ENCODE assay signal across 9 cellular contexts in genomic region chr2:234425923-234426603, GRCh38.
DNase-seq lines count a peak whose midpoint lies in the region; ATAC-seq and TF ChIP-seq lines count a peak whose summit lies in the region.
"Had no signal": no experiment of that assay in that cellular context is flagged by ENCODE, and none has a peak within 500 bp of the region (broad histone marks: within the 10 kb centered on the region; RNA-seq: fewer than 3 reads in every experiment).

No MANE protein-coding gene starts in this region.

- H3K27ac Mint-ChIP-seq in nephron progenitor cell = no peak overlapping the region

- H3K4me3 Mint-ChIP-seq in nephron progenitor cell = no peak overlapping the region

- no peaks in the 10 kb centered on the region for H3K9me3 ChIP-seq in ascending aorta
- H3K9me3 ChIP-seq: thyroid gland had no signal

- no peaks in the 10 kb centered on the region for H3K36me3 Mint-ChIP-seq in nephron progenitor cell (ENCODE audit: low read depth)

- TF ChIP-seq CTCF in nephron progenitor cell (IDR thresholded peaks at IDR 0.05) = no peak
- no peak for TF ChIP-seq CTCF in ascending aorta (IDR thresholded peaks at IDR 0.05)

- H3K4me3 ChIP-seq in ascending aorta = no peak overlapping the region
- H3K4me3 ChIP-seq: thyroid gland had no signal

- H3K4me1 Mint-ChIP-seq in nephron progenitor cell = peaks cover 56% of the 10 kb centered on the region

- ATAC-seq in GM19035 (IDR thresholded peaks at IDR 0.05; ENCODE audit: unreplicated experiment) (peak; percentile 76), HG03095 (IDR thresholded peaks at IDR 0.05; ENCODE audit: unreplicated experiment) (peak; percentile 70)

- H3K9me3 Mint-ChIP-seq in nephron progenitor cell = no peaks in the 10 kb centered on the region

- H3K27me3 ChIP-seq in ascending aorta = no peaks in the 10 kb centered on the region
- H3K27me3 ChIP-seq: thyroid gland had no signal

- intact Hi-C loops in ascending aorta (cut with DNase I) = no loop called here

- DNase-seq in T-helper 9 cell (peak; percentile 66), germinal center (ENCODE audit: low spot score) (peak; percentile 75), nephron progenitor cell (no peak), SHP77 (lab: John Stamatoyannopoulos, UW) (no peak), erythroblast (lab: John Stamatoyannopoulos, UW) (no peak), ascending aorta (ENCODE audit: low spot score in 2 of 2) (no peak)

- no peaks in the 10 kb centered on the region for H3K36me3 ChIP-seq in ascending aorta
- H3K36me3 ChIP-seq: thyroid gland had no signal

- no peak for TF ChIP-seq POLR2A in erythroblast (IDR thresholded peaks at IDR 0.05; ENCODE audit: low read length)

- H3K27ac ChIP-seq in ascending aorta = no peak overlapping the region
- H3K27ac ChIP-seq: thyroid gland had no signal

- peaks cover 9% of the 10 kb centered on the region for H3K27me3 Mint-ChIP-seq in nephron progenitor cell (ENCODE audit: low read depth, poor library complexity)

- no peaks in the 10 kb centered on the region for H3K4me1 ChIP-seq in ascending aorta

Comparison
In these comparisons a context has a peak if more than half of its experiments do, and no peak if none do; other contexts are left out.
1. DNase-seq: peak in T-helper 9 cell (single experiment) and germinal center (single experiment); none in nephron progenitor cell (single experiment), SHP77 (0 of 2), erythroblast (0 of 2) and ascending aorta (0 of 2).